ENCODE assay signal across 8 cellular contexts in genomic region chr9:72477862-72478564, GRCh38. TPM values are rescaled to one million over a fixed set of nuclear protein-coding genes. Genes with fewer than 3 reads are reported as not detected.
DNase-seq lines count a peak whose midpoint lies in the region; TF ChIP-seq lines count a peak whose summit lies in the region.

No MANE protein-coding gene starts in this region.

- H3K4me3 Mint-ChIP-seq in HFFc6: peak overlapping the region; percentile 58
- no peak overlapping the region for H3K4me3 Mint-ChIP-seq in activated CD4-positive, alpha-beta memory T cell treated with anti-CD3 and anti-CD28 coated beads for 36 hours
- peak overlapping the region; percentile 71 for H3K4me3 Mint-ChIP-seq in type B pancreatic cell
- H3K4me3 Mint-ChIP-seq in immature natural killer cell: no peak overlapping the region
- no peak overlapping the region for H3K4me3 Mint-ChIP-seq in glutamatergic neuron (ENCODE audit: unreplicated experiment)

- H3K9me3 Mint-ChIP-seq in HFFc6 (no peaks in the 10 kb centered on the region), type B pancreatic cell (peaks cover 10% of the 10 kb centered on the region), immature natural killer cell (no peaks in the 10 kb centered on the region), glutamatergic neuron (ENCODE audit: unreplicated experiment) (no peaks in the 10 kb centered on the region)
- no peaks in the 10 kb centered on the region for H3K9me3 Mint-ChIP-seq in activated CD4-positive, alpha-beta memory T cell treated with anti-CD3 and anti-CD28 coated beads for 36 hours

- TF ChIP-seq CTCF in A673 (conservative IDR thresholded peaks at IDR 0.05; ENCODE audit: low read depth, low read length) (no peak), HFFc6 (IDR thresholded peaks at IDR 0.05) (no peak), type B pancreatic cell (conservative IDR thresholded peaks at IDR 0.05) (no peak), glutamatergic neuron (IDR thresholded peaks at IDR 0.05; ENCODE audit: partially characterized antibody, unreplicated experiment) (no peak), ovary (IDR thresholded peaks at IDR 0.05) (no peak)

- no peaks in the 10 kb centered on the region for H3K27me3 ChIP-seq in A673 (replicated peaks; ENCODE audit: insufficient read depth, low read depth, low read length, poor library complexity)
- no peaks in the 10 kb centered on the region for H3K27me3 ChIP-seq in ovary

- TF ChIP-seq EP300 in ovary (IDR thresholded peaks at IDR 0.05): no peak

- CTCF ChIA-PET in A673 (lab: Charles Lee): no interaction called here
- CTCF ChIA-PET in activated CD4-positive, alpha-beta memory T cell treated with anti-CD3 and anti-CD28 coated beads for 36 hours (lab: Charles Lee): no interaction called here

- no peaks in the 10 kb centered on the region for H3K9me3 ChIP-seq in A673 (ENCODE audit: low read depth, low read length, poor library complexity, severe bottlenecking)
- H3K9me3 ChIP-seq in ovary: no peaks in the 10 kb centered on the region

- H3K27ac ChIP-seq in A673 (ENCODE audit: low read depth, low read length, poor library complexity, severe bottlenecking) (no peak overlapping the region), ovary (no peak overlapping the region)

- H3K36me3 ChIP-seq in A673 (ENCODE audit: insufficient read depth, low read length, poor library complexity, severe bottlenecking) (no peaks in the 10 kb centered on the region), ovary (no peaks in the 10 kb centered on the region)

- WGBS in ovary, 3 donors: 56 to 63% (median 60%) methylated on average over 5 of the region's 5 CpGs

- H3K4me1 ChIP-seq in A673 (ENCODE audit: insufficient read depth, low read length, poor library complexity, severe bottlenecking) (no peaks in the 10 kb centered on the region), ovary (ENCODE audit: insufficient read depth) (no peaks in the 10 kb centered on the region)

- H3K36me3 Mint-ChIP-seq in HFFc6 (ENCODE audit: low read depth) (no peaks in the 10 kb centered on the region; the same call in 1 of the 2 replicates), type B pancreatic cell (no peaks in the 10 kb centered on the region), immature natural killer cell (no peaks in the 10 kb centered on the region), glutamatergic neuron (ENCODE audit: unreplicated experiment) (no peaks in the 10 kb centered on the region)
- no peaks in the 10 kb centered on the region for H3K36me3 Mint-ChIP-seq in activated CD4-positive, alpha-beta memory T cell treated with anti-CD3 and anti-CD28 coated beads for 36 hours

- no peak for TF ChIP-seq POLR2A in ovary (IDR thresholded peaks at IDR 0.05)

- intact Hi-C loops in A673 (cut with micrococcal nuclease; ENCODE audit: unreplicated experiment) (no loop called here), ovary (cut with DNase I) (no loop called here)
- intact Hi-C loops in activated CD4-positive, alpha-beta memory T cell treated with anti-CD3 and anti-CD28 coated beads for 36 hours (cut with micrococcal nuclease): loop anchor here (1.0 to 10.0 kb wide), 9 partner anchors 31 to 693 kb away; partner anchors contain the start of genes ABHD17B, ANXA1, C9orf85 and ZFAND5

- POLR2A ChIA-PET in A673 (lab: Charles Lee; ENCODE audit: low non-redundant PET): no interaction called here
- POLR2A ChIA-PET in activated CD4-positive, alpha-beta memory T cell treated with anti-CD3 and anti-CD28 coated beads for 36 hours (lab: Charles Lee): no interaction called here

- H3K4me3 ChIP-seq in A673 (ENCODE audit: low read depth, low read length, poor library complexity, severe bottlenecking): no peak overlapping the region
- no peak overlapping the region for H3K4me3 ChIP-seq in ovary

- H3K4me1 Mint-ChIP-seq in HFFc6 (ENCODE audit: low read depth) (peaks cover 80% of the 10 kb centered on the region), type B pancreatic cell (ENCODE audit: unreplicated experiment) (peaks cover 16% of the 10 kb centered on the region), immature natural killer cell (peaks cover 0 to 2% of the 10 kb centered on the region in 2 donors), glutamatergic neuron (ENCODE audit: low read depth, unreplicated experiment) (no peaks in the 10 kb centered on the region)
- peaks cover 41% of the 10 kb centered on the region for H3K4me1 Mint-ChIP-seq in activated CD4-positive, alpha-beta memory T cell treated with anti-CD3 and anti-CD28 coated beads for 36 hours (ENCODE audit: low read depth)

- peak; percentile 25 for DNase-seq in A673 (ENCODE audit: low spot score)
- peak; percentile 65 for DNase-seq in HFFc6
- peak; percentile 39 for DNase-seq in activated CD4-positive, alpha-beta memory T cell treated with anti-CD3 and anti-CD28 coated beads for 36 hours
- DNase-seq in iPS-NIHi7 (ENCODE audit: extremely low spot score): peak; percentile 56
- no peak for DNase-seq in type B pancreatic cell (ENCODE audit: extremely low spot score, unreplicated experiment)
- no peak for DNase-seq in immature natural killer cell
- DNase-seq in glutamatergic neuron: no peak
- no peak for DNase-seq in ovary

- BruUV-seq in A673 (replicated peaks; lab: Mats Ljungman, UMichigan): no TSS peak

- H3K27me3 Mint-ChIP-seq in HFFc6 (ENCODE audit: insufficient read depth) (no peaks in the 10 kb centered on the region; the same call in 1 of the 2 replicates), type B pancreatic cell (no peaks in the 10 kb centered on the region), immature natural killer cell (ENCODE audit: low read depth in 3 of 3) (peaks cover 3 to 8% (median 5%) of the 10 kb centered on the region in 3 donors), glutamatergic neuron (ENCODE audit: unreplicated experiment) (no peaks in the 10 kb centered on the region)
- no peaks in the 10 kb centered on the region for H3K27me3 Mint-ChIP-seq in activated CD4-positive, alpha-beta memory T cell treated with anti-CD3 and anti-CD28 coated beads for 36 hours

- H3K27ac Mint-ChIP-seq in HFFc6 (peak overlapping the region; percentile 78), type B pancreatic cell (peak overlapping the region; percentile 98), immature natural killer cell (no peak overlapping the region), glutamatergic neuron (ENCODE audit: unreplicated experiment) (no peak overlapping the region)
- H3K27ac Mint-ChIP-seq in activated CD4-positive, alpha-beta memory T cell treated with anti-CD3 and anti-CD28 coated beads for 36 hours: peak overlapping the region; percentile 23

RNA-seq across cellular contexts. Expression of gene TMC1, which starts 43.4 kb away (rescaled TPM):
- total RNA-seq in A673 (2021) (0.61 and 0.75 TPM in 2 replicates), type B pancreatic cell (ENCODE audit: low replicate concordance) (not detected in 2 replicates), glutamatergic neuron (ENCODE audit: unreplicated experiment) (not detected), ovary (1 to 10 TPM in 1 of 7 donors, under 1 TPM in 6; 0.12 to 1.4 (median 0.48) TPM)
- total RNA-seq in HFFc6 (2021; fragmentation: NEBNext Ultra II Directional; extraction: Animal tissue kit (Norgen Biotek cat#: 25700)): 1 to 10 TPM in 2 of 6 experiments, under 1 TPM in 4; 0.09 to 1.1 (median 0.65) TPM
- total RNA-seq in activated CD4-positive, alpha-beta memory T cell treated with anti-CD3 and anti-CD28 coated beads for 36 hours: not detected
- polyA plus RNA-seq in immature natural killer cell (not detected), ovary (under 1 TPM; 0.12 to 0.48 TPM)

Comparison
In these comparisons a context has a peak if more than half of its experiments do, and no peak if none do; other contexts are left out.
1. DNase-seq: peak in A673 (single experiment), HFFc6 (single experiment), activated CD4-positive, alpha-beta memory T cell treated with anti-CD3 and anti-CD28 coated beads for 36 hours (single experiment) and iPS-NIHi7 (single experiment); none in type B pancreatic cell (single experiment), immature natural killer cell (0 of 3), glutamatergic neuron (single experiment) and ovary (0 of 5).
2. H3K27ac Mint-ChIP-seq: peak in HFFc6 (single experiment), activated CD4-positive, alpha-beta memory T cell treated with anti-CD3 and anti-CD28 coated beads for 36 hours (single experiment) and type B pancreatic cell (single experiment); none in immature natural killer cell (0 of 6) and glutamatergic neuron (single experiment).
3. H3K4me3 Mint-ChIP-seq: peak in HFFc6 (single experiment) and type B pancreatic cell (single experiment); none in activated CD4-positive, alpha-beta memory T cell treated with anti-CD3 and anti-CD28 coated beads for 36 hours (single experiment), immature natural killer cell (0 of 5) and glutamatergic neuron (single experiment).